8 cellular contexts compared by ENCODE assay signal in genomic region chr6:139124887-139125672, GRCh38. TPM values are rescaled to one million over a fixed set of nuclear protein-coding genes. Genes with fewer than 3 reads are reported as not detected.
DNase-seq lines count a peak whose midpoint lies in the region; ATAC-seq and TF ChIP-seq lines count a peak whose summit lies in the region.

No MANE protein-coding gene starts in this region.

- CTCF ChIA-PET in BJ (lab: Yijun Ruan, JAX), result interaction anchor here (0.7 to 1.5 kb wide), 3 partner anchors 94 to 307 kb away, joined by 3 to 5 read pairs (median 3); no protein-coding TSS in a partner anchor

- DNase-seq in BJ (ENCODE audit: low read depth) (no peak), NOMO-1 treated with dmso at 0.1 percent for 144 hours (lab: John Stamatoyannopoulos, UW; ENCODE audit: unreplicated experiment) (peak; percentile 83), activated T-cell treated with anti-CD3 and anti-CD28 coated beads for 1 hour (ENCODE audit: low read depth) (peak; percentile 61), fibroblast of the conjunctiva (ENCODE audit: low read depth) (peak; percentile 61), renal cortical epithelial cell (ENCODE audit: low read depth) (peak; percentile 60), middle frontal gyrus (ENCODE audit: extremely low spot score, low spot score) (no peak)

- TF ChIP-seq CTCF in BJ (IDR thresholded peaks at IDR 0.05; ENCODE audit: insufficient read depth, low read depth, low read length), result peak; percentile 39

- H3K36me3 ChIP-seq in BJ (ENCODE audit: control insufficient read depth, insufficient read depth, low read length), result no peaks in the 10 kb centered on the region

- H3K4me3 ChIP-seq in BJ (ENCODE audit: low read depth, low read length), result no peak overlapping the region

- no peaks in the 10 kb centered on the region for H3K27me3 ChIP-seq in BJ (ENCODE audit: control insufficient read depth, insufficient read depth, low read length)

- POLR2A ChIA-PET in BJ (lab: Charles Lee), result no interaction called here

- ATAC-seq in GM19035 (IDR thresholded peaks at IDR 0.05; ENCODE audit: unreplicated experiment) (peak; percentile 100), HG03135 (IDR thresholded peaks at IDR 0.05; ENCODE audit: unreplicated experiment) (peak; percentile 100)

RNA-seq across cellular contexts. Expression of gene HECA, which starts 9.8 kb away (rescaled TPM):
- polyA plus RNA-seq in BJ (2011; rRNA removed), result 9.5 and 14.2 TPM in 2 replicates
- polyA minus RNA-seq in BJ (2011; rRNA and poly(A)+ RNA removed), result 20.5 and 25.8 TPM in 2 replicates
- 13.6 and 15.6 TPM in 2 replicates for total RNA-seq in renal cortical epithelial cell

Comparison
In these comparisons a context has a peak if more than half of its experiments do, and no peak if none do; other contexts are left out.
1. DNase-seq: peak in NOMO-1 treated with dmso at 0.1 percent for 144 hours (single experiment), activated T-cell treated with anti-CD3 and anti-CD28 coated beads for 1 hour (single experiment), fibroblast of the conjunctiva (single experiment) and renal cortical epithelial cell (single experiment); none in BJ (single experiment) and middle frontal gyrus (single experiment).